Comparison of ENCODE assay signal across 17 cellular contexts in genomic region chr6:79928478-79928998, GRCh38. TPM values are rescaled to one million over a fixed set of nuclear protein-coding genes. Genes with fewer than 3 reads are reported as not detected.
A peak's percentile ranks its signal among the peaks of the same experiment; 100 is the strongest.
DNase-seq lines count a peak whose midpoint lies in the region; ATAC-seq and TF ChIP-seq lines count a peak whose summit lies in the region.
"Had no signal": no experiment of that assay in that cellular context is flagged by ENCODE, and none has a peak within 500 bp of the region (broad histone marks: within the 10 kb centered on the region; RNA-seq: fewer than 3 reads in every experiment).

No MANE protein-coding gene starts in this region.

- dilution Hi-C loops in mammary epithelial cell (cut with HindIII; ENCODE audit: low sequenced_read_pairs) = no loop called here

- no TSS peak for BruUV-seq in MCF 10A (replicated peaks; lab: Mats Ljungman, UMichigan)
- BruUV-seq in mammary epithelial cell (replicated peaks; lab: Mats Ljungman, UMichigan) = no TSS peak

- H3K36me3 ChIP-seq in mammary epithelial cell (ENCODE audit: insufficient read depth, low read length) = no peaks in the 10 kb centered on the region
- H3K36me3 ChIP-seq in Loucy (ENCODE audit: insufficient read depth, low read length) = no peaks in the 10 kb centered on the region
- H3K36me3 ChIP-seq in CD4-positive, alpha-beta memory T cell (ENCODE audit: insufficient read depth, low read length) = no peaks in the 10 kb centered on the region

- H3K4me1 Mint-ChIP-seq in MCF 10A (ENCODE audit: insufficient read depth, unreplicated experiment) (no peaks in the 10 kb centered on the region), WTC11 (peaks cover 14% of the 10 kb centered on the region), type B pancreatic cell (ENCODE audit: unreplicated experiment) (peaks cover 6% of the 10 kb centered on the region)
- H3K4me1 Mint-ChIP-seq in CD4-positive, alpha-beta memory T cell = peaks cover 3 to 11% (median 6%) of the 10 kb centered on the region in 4 donors

- H3K79me2 ChIP-seq in mammary epithelial cell (ENCODE audit: insufficient read depth, low read length) (peaks cover 5% of the 10 kb centered on the region), Loucy (ENCODE audit: insufficient read depth, low read length) (no peaks in the 10 kb centered on the region)

- intact Hi-C loops in MCF 10A (cut with micrococcal nuclease) = no loop called here
- intact Hi-C loops in mammary epithelial cell (cut with micrococcal nuclease) = no loop called here
- intact Hi-C loops in CD4-positive, alpha-beta memory T cell (cut with micrococcal nuclease) = no loop called here

- H3K27me3 ChIP-seq in mammary epithelial cell (ENCODE audit: insufficient read depth, low read length) (no peaks in the 10 kb centered on the region), Loucy (ENCODE audit: insufficient read depth, low read length, poor library complexity, severe bottlenecking) (no peaks in the 10 kb centered on the region)
- no peaks in the 10 kb centered on the region for H3K27me3 ChIP-seq in CD4-positive, alpha-beta memory T cell (ENCODE audit: insufficient read depth, low read length)

- no peak overlapping the region for H3K4me3 Mint-ChIP-seq in MCF 10A (ENCODE audit: unreplicated experiment)
- H3K4me3 Mint-ChIP-seq in WTC11 = no peak overlapping the region
- H3K4me3 Mint-ChIP-seq in type B pancreatic cell = no peak overlapping the region
- peak overlapping the region in 2 of 8 donors; percentile 0 to 17 for H3K4me3 Mint-ChIP-seq in CD4-positive, alpha-beta memory T cell
- H3K4me3 Mint-ChIP-seq: CD4-positive, alpha-beta T cell had no signal

- H3K27ac ChIP-seq in mammary epithelial cell (ENCODE audit: insufficient read depth, low read depth, low read length) = no peak overlapping the region
- no peak overlapping the region for H3K27ac ChIP-seq in CD4-positive, alpha-beta memory T cell (ENCODE audit: low read depth, low read length)
- H3K27ac ChIP-seq: KMS-11, PC-9 had no signal

- H3K36me3 Mint-ChIP-seq in MCF 10A (ENCODE audit: insufficient read depth, unreplicated experiment) (no peaks in the 10 kb centered on the region), WTC11 (0 out of 2 replicates have a peak, but pooled peaks cover 2% of the 10 kb centered on the region), type B pancreatic cell (peaks cover 2% of the 10 kb centered on the region)
- H3K36me3 Mint-ChIP-seq in CD4-positive, alpha-beta memory T cell = no peaks in the 10 kb centered on the region

- H2AFZ ChIP-seq in mammary epithelial cell (ENCODE audit: low read depth, low read length) = no peak overlapping the region
- H2AFZ ChIP-seq in Loucy (ENCODE audit: low read length) = no peak overlapping the region
- H2AFZ ChIP-seq: PC-9 had no signal

- no peak overlapping the region for H3K9ac ChIP-seq in mammary epithelial cell (ENCODE audit: insufficient read depth, low read length)
- no peak overlapping the region for H3K9ac ChIP-seq in Loucy (ENCODE audit: low read depth, low read length, poor library complexity, severe bottlenecking)
- H3K9ac ChIP-seq: KMS-11 had no signal

- H4K20me1 ChIP-seq in mammary epithelial cell (ENCODE audit: insufficient read depth, low read length) (peaks cover 3% of the 10 kb centered on the region), Loucy (ENCODE audit: insufficient read depth, low read length, poor library complexity, severe bottlenecking) (no peaks in the 10 kb centered on the region)

- H3K9me3 ChIP-seq in mammary epithelial cell (replicated peaks; ENCODE audit: insufficient read depth, low read length) = no peaks in the 10 kb centered on the region
- no peaks in the 10 kb centered on the region for H3K9me3 ChIP-seq in Loucy (ENCODE audit: insufficient read depth, low read depth, low read length)
- no peaks in the 10 kb centered on the region for H3K9me3 ChIP-seq in CD4-positive, alpha-beta memory T cell (ENCODE audit: control insufficient read depth in 1 of 2, low read length in 2 of 2)

- no peak for TF ChIP-seq CTCF in MCF 10A (IDR thresholded peaks at IDR 0.05; ENCODE audit: unreplicated experiment)
- no peak for TF ChIP-seq CTCF in mammary epithelial cell (conservative IDR thresholded peaks at IDR 0.05 in 1 of 2, IDR thresholded peaks at IDR 0.05 in 1 of 2; ENCODE audit: extremely low read depth in 1 of 2, insufficient read depth in 1 of 2, low read depth in 1 of 2, low read length in 2 of 2)
- no peak for TF ChIP-seq CTCF in Loucy (conservative IDR thresholded peaks at IDR 0.05; ENCODE audit: low read length)
- no peak for TF ChIP-seq CTCF in WTC11 (IDR thresholded peaks at IDR 0.05)
- TF ChIP-seq CTCF in type B pancreatic cell (conservative IDR thresholded peaks at IDR 0.05) = no peak

- H3K9me2 ChIP-seq in Loucy (replicated peaks; ENCODE audit: low read depth, low read length) = no peaks in the 10 kb centered on the region

- H3K4me2 ChIP-seq in mammary epithelial cell (ENCODE audit: insufficient read depth, low read depth, low read length) (no peak overlapping the region), Loucy (ENCODE audit: low read depth, low read length, poor library complexity, severe bottlenecking) (peak overlapping the region; percentile 10)
- H3K4me2 ChIP-seq: KMS-11, PC-9 had no signal

- H3K27ac Mint-ChIP-seq in MCF 10A (ENCODE audit: low read depth, unreplicated experiment) (no peak overlapping the region), WTC11 (0 out of 2 replicates have a peak overlapping the region, but pooled peaks have one; percentile 21), type B pancreatic cell (peak overlapping the region; percentile 10)
- no peak overlapping the region for H3K27ac Mint-ChIP-seq in CD4-positive, alpha-beta memory T cell
- H3K27ac Mint-ChIP-seq: CD4-positive, alpha-beta T cell had no signal

- DNase-seq in MCF 10A (ENCODE audit: unreplicated experiment) (peak; percentile 2), mammary epithelial cell (no peak), WTC11 (ENCODE audit: low spot score) (no peak), type B pancreatic cell (ENCODE audit: extremely low spot score, unreplicated experiment) (no peak), NCI-H524 (lab: John Stamatoyannopoulos, UW) (no peak), SW480 (ENCODE audit: low spot score) (no peak)
- no peak for DNase-seq in CD4-positive, alpha-beta memory T cell
- DNase-seq: ACHN; CD4-positive, alpha-beta T cell; GOT3; NCI-H1417; NCI-H2029 treated with DMSO at 0.1 percent for 48 hours; NCI-H526 treated with DMSO at 0.1 percent for 48 hours; PC-9 had no signal

- H3K27me3 Mint-ChIP-seq in MCF 10A (ENCODE audit: insufficient read depth, unreplicated experiment) (no peaks in the 10 kb centered on the region), WTC11 (ENCODE audit: low read depth) (no peaks in the 10 kb centered on the region), type B pancreatic cell (no peaks in the 10 kb centered on the region)
- H3K27me3 Mint-ChIP-seq in CD4-positive, alpha-beta memory T cell = peaks cover 2 to 4% of the 10 kb centered on the region in 2 donors

- ATAC-seq in WTC11 = no peak
- ATAC-seq: SK-N-SH treated with all-trans-retinoic acid at 6 μM for 48 hours had no signal

- no peaks in the 10 kb centered on the region for H3F3A ChIP-seq in Loucy (ENCODE audit: low read depth)

- in situ Hi-C loops in mammary epithelial cell (cut with MboI; ENCODE audit: low sequenced_read_pairs in 2 of 2) = no loop called here

- H3K4me1 ChIP-seq in mammary epithelial cell (ENCODE audit: insufficient read depth, low read length) (no peaks in the 10 kb centered on the region), Loucy (ENCODE audit: insufficient read depth, low read length, poor library complexity, severe bottlenecking) (peaks cover 7% of the 10 kb centered on the region)
- H3K4me1 ChIP-seq in CD4-positive, alpha-beta memory T cell (ENCODE audit: insufficient read depth, low read length) = no peaks in the 10 kb centered on the region

- H3K9me3 Mint-ChIP-seq in MCF 10A (ENCODE audit: unreplicated experiment) (no peaks in the 10 kb centered on the region), WTC11 (no peaks in the 10 kb centered on the region), type B pancreatic cell (no peaks in the 10 kb centered on the region)
- H3K9me3 Mint-ChIP-seq in CD4-positive, alpha-beta memory T cell = no peaks in the 10 kb centered on the region
- H3K9me3 Mint-ChIP-seq: CD4-positive, alpha-beta T cell had no signal

- 5% methylated on average over 1 of the region's 1 CpG for WGBS in mammary epithelial cell (ENCODE audit: low coverage, missing lambda C conversion rate)

- no peak overlapping the region for H3K4me3 ChIP-seq in mammary epithelial cell (replicated peaks in 1 of 3; ENCODE audit: insufficient read depth in 1 of 3, low read depth in 2 of 3, low read length in 3 of 3)
- no peak overlapping the region for H3K4me3 ChIP-seq in Loucy (ENCODE audit: low read length, poor library complexity, severe bottlenecking)
- H3K4me3 ChIP-seq in CD4-positive, alpha-beta memory T cell (ENCODE audit: low read length in 2 of 2) = no peak overlapping the region
- H3K4me3 ChIP-seq: PC-9 had no signal

- POLR2A ChIA-PET in MCF 10A (lab: Yijun Ruan, JAX) = no interaction called here
- POLR2A ChIA-PET in WTC11 (lab: Charles Lee) = no interaction called here
- POLR2A ChIA-PET in CD4-positive, alpha-beta memory T cell (lab: Charles Lee; ENCODE audit: partially characterized antibody) = interaction anchor here (1.2 kb wide), 1 partner anchor 53 kb away, joined by 3 read pairs; no protein-coding TSS in a partner anchor

- CTCF ChIA-PET in MCF 10A (lab: Yijun Ruan, JAX) (interaction anchor here (0.6 to 0.7 kb wide), 2 partner anchors 134 to 719 kb away, joined by 3 to 4 read pairs; no protein-coding TSS in a partner anchor), mammary epithelial cell (lab: Charles Lee; ENCODE audit: low non-redundant PET) (no interaction called here), WTC11 (lab: Charles Lee) (interaction anchor here (0.7 to 1.9 kb wide), 2 partner anchors 15 to 18 kb away, joined by 7 read pairs; no protein-coding TSS in a partner anchor)
- CTCF ChIA-PET in CD4-positive, alpha-beta memory T cell (lab: Charles Lee; ENCODE audit: partially characterized antibody) = no interaction called here

TF ChIP-seq in WTC11, 78 proteins besides CTCF, POLR2A, EP300 and RAD21:
- TF ChIP-seq ZNF263 (CRISPR knock-in tag; IDR thresholded peaks at IDR 0.05; ENCODE audit: low read depth) = no peak

RNA-seq across cellular contexts. Expression of gene ELOVL4, which starts 18.8 kb away (rescaled TPM):
- total RNA-seq in MCF 10A (2022) = 6.2 and 9.6 TPM in 2 replicates
- total RNA-seq in mammary epithelial cell = 10 to 100 TPM in 1 of 2 donors, 1 to 10 TPM in 1; 9.7 to 15.2 TPM
- 4.7 TPM for polyA plus RNA-seq in mammary epithelial cell
- 6.3 TPM for polyA minus RNA-seq in mammary epithelial cell
- total RNA-seq in WTC11 (2021) = 8.5 to 10.1 TPM (median 9.0 TPM) in 3 replicates
- total RNA-seq in type B pancreatic cell (ENCODE audit: low replicate concordance) = 9.1 and 11.5 TPM in 2 replicates
- total RNA-seq in CD4-positive, alpha-beta memory T cell = 1 to 10 TPM; 2.7 to 3.0 TPM
- 1 to 10 TPM; 5.5 to 7.4 TPM for polyA plus RNA-seq in CD4-positive, alpha-beta memory T cell
- total RNA-seq: PC-9 had no signal

Comparison
In these comparisons a context has a peak if more than half of its experiments do, and no peak if none do; other contexts are left out.
1. CTCF ChIA-PET loops: an anchor here in MCF 10A (0.6 to 0.7 kb wide) and WTC11 (0.7 to 1.9 kb wide); none called in mammary epithelial cell and CD4-positive, alpha-beta memory T cell.
2. H3K27ac Mint-ChIP-seq: peak in WTC11 (single experiment) and type B pancreatic cell (single experiment); none in MCF 10A (single experiment) and CD4-positive, alpha-beta memory T cell (0 of 7).